In the genomic region with DNA sequence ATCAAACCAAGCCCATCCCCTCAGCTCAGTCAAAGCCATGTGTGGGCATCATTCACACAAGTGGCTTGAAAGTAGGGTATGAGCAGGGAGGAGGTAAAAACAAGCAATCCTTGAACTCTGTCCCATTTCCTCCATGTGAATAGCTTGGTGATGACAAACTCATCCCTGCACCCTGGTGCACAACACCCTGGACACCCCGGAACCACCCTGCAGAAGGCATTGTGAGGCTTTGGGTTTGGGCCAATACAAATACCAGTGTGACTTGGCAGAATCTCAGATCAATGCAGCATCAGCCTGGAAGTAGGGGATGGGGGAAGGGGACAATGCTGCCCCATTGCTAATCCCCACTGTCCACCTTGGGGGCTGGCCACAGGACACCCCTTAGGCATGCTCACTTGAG, we compare ENCODE assay signal across 13 cellular contexts.
DNase-seq lines count a peak whose midpoint lies in the region; ATAC-seq and FAIRE-seq lines count a peak whose summit lies in the region.
"Had no signal": no experiment of that assay in that cellular context is flagged by ENCODE, and none has a peak within 500 bp of the region (broad histone marks: within the 10 kb centered on the region; RNA-seq: fewer than 3 reads in every experiment).

No MANE protein-coding gene starts in this region.

- peak; percentile 90 for FAIRE-seq in RCC 7860 (lab: Jason Lieb, UNC)

- no peaks in the 10 kb centered on the region for H3K9me3 Mint-ChIP-seq in stimulated activated effector memory CD8-positive, alpha-beta T cell treated with anti-CD3 and anti-CD28 coated beads, Interleukin-12 subunit alpha, Interleukin-12 subunit beta, amount 100 ng/mL, for 72 hours
- H3K9me3 Mint-ChIP-seq: T-helper 1 cell treated with Interleukin-12 subunit alpha and Interleukin-12 subunit beta and Interleukin-4 antibody, amounts not matched to agents 30 μg/mL and 1 μg/mL, for 36 hours had no signal

- peaks cover 28% of the 10 kb centered on the region for H3K4me1 Mint-ChIP-seq in stimulated activated effector memory CD8-positive, alpha-beta T cell treated with anti-CD3 and anti-CD28 coated beads, Interleukin-12 subunit alpha, Interleukin-12 subunit beta, amount 100 ng/mL, for 72 hours

- DNase-seq in DMS53 (lab: John Stamatoyannopoulos, UW) = peak; percentile 18
- DNase-seq in DMS53 treated with DMSO at 0.1 percent for 48 hours (lab: John Stamatoyannopoulos, UW; ENCODE audit: unreplicated experiment) = no peak
- DNase-seq in RCC 7860 (ENCODE audit: low spot score) = peak; percentile 96
- peak; percentile 3 for DNase-seq in fibroblast of peridontal ligament (ENCODE audit: extremely low read depth)
- peak in 1 of 2 donors; percentile 33 for DNase-seq in stimulated activated effector memory CD8-positive, alpha-beta T cell treated with anti-CD3 and anti-CD28 coated beads, Interleukin-12 subunit alpha, Interleukin-12 subunit beta, amount 100 ng/mL, for 72 hours (ENCODE audit: low spot score in 2 of 2)
- no peak for DNase-seq in activated T-cell treated with anti-CD3 and anti-CD28 coated beads for 4 hours
- DNase-seq in medulla oblongata (ENCODE audit: extremely low spot score) = no peak
- DNase-seq: activated CD8-positive, alpha-beta memory T cell treated with anti-CD3 and anti-CD28 coated beads, Interleukin-2, amount 50 U/mL, for 48 hours; Karpas-422; NCI-H526; tibial artery had no signal

- H3K4me3 Mint-ChIP-seq in stimulated activated effector memory CD8-positive, alpha-beta T cell treated with anti-CD3 and anti-CD28 coated beads, Interleukin-12 subunit alpha, Interleukin-12 subunit beta, amount 100 ng/mL, for 72 hours = no peak overlapping the region

- H3K27ac Mint-ChIP-seq in stimulated activated effector memory CD8-positive, alpha-beta T cell treated with anti-CD3 and anti-CD28 coated beads, Interleukin-12 subunit alpha, Interleukin-12 subunit beta, amount 100 ng/mL, for 72 hours = peak overlapping the region; percentile 40

- no peak for ATAC-seq in stimulated activated effector memory CD8-positive, alpha-beta T cell treated with anti-CD3 and anti-CD28 coated beads, Interleukin-12 subunit alpha, Interleukin-12 subunit beta, amount 100 ng/mL, for 72 hours
- ATAC-seq in HG02759 (IDR thresholded peaks at IDR 0.05; ENCODE audit: unreplicated experiment) = no peak

- H3K36me3 Mint-ChIP-seq in stimulated activated effector memory CD8-positive, alpha-beta T cell treated with anti-CD3 and anti-CD28 coated beads, Interleukin-12 subunit alpha, Interleukin-12 subunit beta, amount 100 ng/mL, for 72 hours = no peaks in the 10 kb centered on the region

Comparison
In these comparisons a context has a peak if more than half of its experiments do, and no peak if none do; other contexts are left out.
1. DNase-seq: peak in DMS53 (single experiment), RCC 7860 (single experiment) and fibroblast of peridontal ligament (single experiment); none in DMS53 treated with DMSO at 0.1 percent for 48 hours (single experiment), activated T-cell treated with anti-CD3 and anti-CD28 coated beads for 4 hours (single experiment) and medulla oblongata (single experiment).